In the genomic region with DNA sequence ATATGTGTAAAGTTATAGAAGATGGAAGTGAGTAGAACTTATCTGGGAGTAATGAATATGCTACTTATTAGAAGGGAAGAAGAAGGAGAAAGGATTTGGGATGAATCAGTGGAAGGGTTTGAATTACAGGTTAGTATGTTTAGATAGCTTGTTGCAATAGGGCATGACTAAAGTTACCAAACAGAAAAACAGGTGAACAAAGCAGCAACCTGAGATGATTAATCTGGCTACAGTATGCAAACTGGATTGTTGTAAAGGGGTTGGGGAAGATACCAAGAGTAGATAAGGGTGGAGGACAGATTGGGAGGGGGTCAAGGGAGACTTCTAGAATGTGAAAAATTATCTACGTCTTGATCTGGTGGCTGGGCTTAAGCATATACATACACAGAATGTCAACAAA, we compare ENCODE assay signal across 23 cellular contexts.
"Had no signal": no experiment of that assay in that cellular context is flagged by ENCODE, and none has a peak within 500 bp of the region (broad histone marks: within the 10 kb centered on the region; RNA-seq: fewer than 3 reads in every experiment).

No MANE protein-coding gene starts in this region.

- H2AFZ ChIP-seq: neural progenitor cell had no signal

- H3K4me1 ChIP-seq: gastrocnemius medialis, neural progenitor cell, psoas muscle, sigmoid colon, stomach, thyroid gland had no signal

- H3K36me3 ChIP-seq: gastrocnemius medialis, neural progenitor cell, ovary, sigmoid colon, stomach, thyroid gland had no signal

- ATAC-seq: esophagus mucosa; gastrocnemius medialis; left lobe of liver; naive thymus-derived CD4-positive, alpha-beta T cell; psoas muscle; right cardiac atrium; stimulated activated effector memory CD8-positive, alpha-beta T cell treated with anti-CD3 and anti-CD28 coated beads, Interleukin-12 subunit alpha, Interleukin-12 subunit beta, amount 100 ng/mL, for 72 hours had no signal

- H3K4me2 ChIP-seq: neural progenitor cell had no signal

- H3K27me3 ChIP-seq: dorsolateral prefrontal cortex, gastrocnemius medialis, neural progenitor cell, ovary, sigmoid colon, stomach, thyroid gland had no signal

- H3K9me3 ChIP-seq: gastrocnemius medialis, ovary, psoas muscle, sigmoid colon, stomach, thyroid gland had no signal

- H3K9ac ChIP-seq: neural progenitor cell had no signal

- H3K27ac ChIP-seq: dorsolateral prefrontal cortex, epithelial cell of prostate, gastrocnemius medialis, neural progenitor cell, ovary, psoas muscle, sigmoid colon, stomach, thyroid gland had no signal

- DNase-seq: cortex of kidney; dorsolateral prefrontal cortex; effector CD4-positive, alpha-beta T cell; foreskin fibroblast; gastrocnemius medialis; head of caudate nucleus; naive thymus-derived CD4-positive, alpha-beta T cell; ovary; posterior cingulate gyrus; psoas muscle; right cardiac atrium; sigmoid colon; stimulated activated CD4-positive, alpha-beta T cell treated with anti-CD3 and anti-CD28 coated beads, Interleukin-2, amount 100 ng/mL, for 24 hours; stimulated activated CD4-positive, alpha-beta T cell treated with anti-CD3 and anti-CD28 coated beads, Interleukin-4, amount 100 ng/mL, for 24 hours; stimulated activated naive CD4-positive, alpha-beta T cell treated with Interleukin-2 at 50 U/mL for 16 hours; stomach; thyroid gland had no signal

- H3K4me3 ChIP-seq: dorsolateral prefrontal cortex, gastrocnemius medialis, lung, neural progenitor cell, ovary, psoas muscle, sigmoid colon, stomach, thyroid gland had no signal
